Comparison of ENCODE assay signal across 1 cellular context in genomic region chr1:93178418-93178817, GRCh38.
TF ChIP-seq lines count a peak whose summit lies in the region.

No MANE protein-coding gene starts in this region.

TF ChIP-seq in H1, 55 proteins besides CTCF, POLR2A, EP300 and RAD21 (continued from another document):
- no peak for TF ChIP-seq TBP (IDR thresholded peaks at IDR 0.05; ENCODE audit: low read depth, low read length)
- no peak for TF ChIP-seq EGR1 (IDR thresholded peaks at IDR 0.05; ENCODE audit: borderline replicate concordance, low read depth, low read length)
- TF ChIP-seq RFX5 (IDR thresholded peaks at IDR 0.05; ENCODE audit: borderline replicate concordance, low read depth, low read length) = no peak
- no peak for TF ChIP-seq CREB1 (IDR thresholded peaks at IDR 0.05)
- no peak for TF ChIP-seq CEBPB (IDR thresholded peaks at IDR 0.05; ENCODE audit: low read depth, low read length)
- TF ChIP-seq SIRT6 (IDR thresholded peaks at IDR 0.05; ENCODE audit: low read length) = no peak
- no peak for TF ChIP-seq JUN (IDR thresholded peaks at IDR 0.05; ENCODE audit: low read depth, low read length)
- TF ChIP-seq POLR2AphosphoS5 (IDR thresholded peaks at IDR 0.05; ENCODE audit: low read depth, low read length) = no peak
- TF ChIP-seq GTF2F1 (IDR thresholded peaks at IDR 0.05; ENCODE audit: borderline replicate concordance, low read depth, low read length) = no peak
- no peak for TF ChIP-seq POU5F1 (IDR thresholded peaks at IDR 0.05; ENCODE audit: low read depth, low read length)
- TF ChIP-seq ATF3 (IDR thresholded peaks at IDR 0.05; ENCODE audit: insufficient read depth, low read depth, low read length) = no peak
- TF ChIP-seq SP4 (IDR thresholded peaks at IDR 0.05; ENCODE audit: low read length) = no peak
